In the genomic region with DNA sequence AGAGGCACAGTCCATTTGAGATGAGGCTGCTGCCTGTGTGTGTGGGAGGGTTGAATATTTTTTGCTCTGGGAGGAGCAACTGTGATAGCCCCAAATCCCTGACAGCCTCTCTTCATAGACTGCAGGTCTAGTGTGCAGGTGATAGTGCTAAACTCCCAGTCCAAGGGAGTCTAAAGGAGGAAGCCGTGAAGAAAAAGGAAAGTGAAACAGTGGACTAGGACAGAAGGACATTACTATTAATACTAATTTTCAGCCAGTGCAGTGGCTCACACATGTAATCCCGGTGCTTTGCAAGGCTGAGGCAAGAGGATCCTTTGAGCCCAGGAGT, we compare ENCODE assay signal across 8 cellular contexts.
DNase-seq lines count a peak whose midpoint lies in the region; ATAC-seq, FAIRE-seq and TF ChIP-seq lines count a peak whose summit lies in the region.

No MANE protein-coding gene starts in this region.

- TF ChIP-seq RAD21 in H1 (IDR thresholded peaks at IDR 0.05 in 1 of 2, conservative IDR thresholded peaks at IDR 0.05 in 1 of 2; ENCODE audit: low read depth in 2 of 2, low read length in 2 of 2), result no peak

- no peak overlapping the region for H3K27ac ChIP-seq in H1 (ENCODE audit: low read depth, low read length)

- CTCF ChIA-PET in H1 (lab: Charles Lee; ENCODE audit: partially characterized antibody), result no interaction called here

- no peak overlapping the region for H2BK120ac ChIP-seq in H1 (replicated peaks; ENCODE audit: low read depth, low read length)

- H3K23ac ChIP-seq in H1 (ENCODE audit: insufficient read length), result no peak overlapping the region

- no peaks in the 10 kb centered on the region for H4K20me1 ChIP-seq in H1 (replicated peaks in 1 of 2; ENCODE audit: control insufficient read depth in 1 of 2, insufficient read depth in 2 of 2, low read length in 2 of 2)

- H2BK20ac ChIP-seq in H1 (ENCODE audit: low read length), result 0 out of 2 replicates have a peak overlapping the region, but pooled peaks have one; percentile 13

- H2AFZ ChIP-seq in H1 (ENCODE audit: low read length), result peak overlapping the region; percentile 77

- peaks cover 0 to 4% of the 10 kb centered on the region in 2 experiments; a peak in 1 of 4 replicates for H3K9me3 ChIP-seq in H1 (ENCODE audit: insufficient read depth in 2 of 2, low read depth in 1 of 2, low read length in 1 of 2)

- H3K4me3 ChIP-seq in H1 (ENCODE audit: extremely low read depth in 1 of 4, insufficient read depth in 2 of 4, low read depth in 3 of 4, low read length in 4 of 4) (no peak overlapping the region), skeletal muscle cell (ENCODE audit: low read depth, low read length) (peak overlapping the region; percentile 1)

- no peak overlapping the region for H3K4ac ChIP-seq in H1 (replicated peaks; ENCODE audit: insufficient read length, low read depth, low read length)

- no peak for TF ChIP-seq CTCF in H1 (IDR thresholded peaks at IDR 0.05; ENCODE audit: control extremely low read depth in 1 of 3, insufficient read depth in 1 of 3, low read depth in 1 of 3, low read length in 3 of 3)

- H3K14ac ChIP-seq in H1 (ENCODE audit: insufficient read length), result no peak overlapping the region

- H3K9ac ChIP-seq in H1 (replicated peaks in 1 of 4; ENCODE audit: extremely low read depth in 1 of 4, low read depth in 3 of 4, low read length in 3 of 4), result no peak overlapping the region

- no peak overlapping the region for H3K18ac ChIP-seq in H1 (ENCODE audit: extremely low read depth, low read length)

- peak; percentile 4 for DNase-seq in HPDE6-E6E7 (ENCODE audit: extremely low spot score)
- no peak for DNase-seq in H1 (ENCODE audit: low read depth in 1 of 2, low spot score in 2 of 2)
- no peak for DNase-seq in skeletal muscle cell (ENCODE audit: low read depth)
- DNase-seq in activated T-cell treated with anti-CD3 and anti-CD28 coated beads, Interleukin-2, amount 50 U/mL, for 1 hour, result no peak
- DNase-seq in activated gamma-delta T cell (lab: John Stamatoyannopoulos, UW), result no peak

- no peaks in the 10 kb centered on the region for H3K79me2 ChIP-seq in H1 (ENCODE audit: control insufficient read depth in 1 of 2, insufficient read depth in 2 of 2, low read length in 2 of 2)

- H2BK5ac ChIP-seq in H1 (ENCODE audit: low read depth, low read length), result no peak overlapping the region

- H3K36me3 ChIP-seq in H1 (ENCODE audit: control insufficient read depth in 2 of 4, insufficient read depth in 4 of 4, low read length in 3 of 4), result no peaks in the 10 kb centered on the region

- H4K91ac ChIP-seq in H1 (replicated peaks; ENCODE audit: insufficient read length, low read length), result no peak overlapping the region

- TF ChIP-seq POLR2A in H1 (IDR thresholded peaks at IDR 0.05; ENCODE audit: control extremely low read depth in 1 of 2, low read depth in 2 of 2, low read length in 2 of 2), result no peak

- no peak for FAIRE-seq in H1 (lab: Jason Lieb, UNC)

- no peak overlapping the region for H3K4me2 ChIP-seq in H1 (ENCODE audit: insufficient read depth in 1 of 2, low read depth in 2 of 2, low read length in 2 of 2)

- ATAC-seq in GM19023 (IDR thresholded peaks at IDR 0.05; ENCODE audit: unreplicated experiment), result peak; percentile 58
- ATAC-seq in HG03095 (IDR thresholded peaks at IDR 0.05; ENCODE audit: unreplicated experiment), result no peak
- no peak for ATAC-seq in HG03108 (IDR thresholded peaks at IDR 0.05; ENCODE audit: unreplicated experiment)

- no peak overlapping the region for H4K8ac ChIP-seq in H1 (ENCODE audit: extremely low read depth, insufficient read depth, low read length)

- 92% methylated on average over 2 of the region's 2 CpGs; no CpG with 5 or more reads in 1 of the 2 experiments for WGBS in H1 (ENCODE audit: extremely low coverage in 1 of 2, insufficient coverage in 1 of 2, insufficient read length in 1 of 2, insufficient replicate concordance in 2 of 2, low coverage in 1 of 2, low lambda C conversion rate in 2 of 2, missing lambda C conversion rate in 1 of 2), 2 experiments

- H3K23me2 ChIP-seq in H1 (ENCODE audit: low read depth, low read length), result no peaks in the 10 kb centered on the region

- H2AK5ac ChIP-seq in H1 (ENCODE audit: low read depth, low read length), result no peak overlapping the region

- H3K4me1 ChIP-seq in H1 (replicated peaks in 1 of 4; ENCODE audit: control insufficient read depth in 3 of 4, insufficient read depth in 4 of 4, low read length in 3 of 4), result peaks cover 0 to 4% (median 0%) of the 10 kb centered on the region in 4 experiments; a peak in 2 of 7 replicates

- no peaks in the 10 kb centered on the region for H3K79me1 ChIP-seq in H1 (ENCODE audit: low read depth, low read length)

- H2BK15ac ChIP-seq in H1 (ENCODE audit: low read length), result no peak overlapping the region

- H2BK12ac ChIP-seq in H1 (ENCODE audit: low read depth, low read length), result 0 out of 2 replicates have a peak overlapping the region, but pooled peaks have one; percentile 61

- H4K5ac ChIP-seq in H1 (ENCODE audit: insufficient read length, low read depth, low read length), result no peak overlapping the region

- POLR2A ChIA-PET in H1 (lab: Charles Lee; ENCODE audit: partially characterized antibody), result no interaction called here

- H3K56ac ChIP-seq in H1 (replicated peaks; ENCODE audit: insufficient read length, low read depth, low read length), result no peak overlapping the region

- no peak for TF ChIP-seq EP300 in H1 (IDR thresholded peaks at IDR 0.05; ENCODE audit: borderline replicate concordance in 1 of 2, low read depth in 2 of 2, low read length in 2 of 2)

- H3K27me3 ChIP-seq in H1 (replicated peaks in 1 of 4; ENCODE audit: control insufficient read depth in 3 of 4, extremely low read depth in 1 of 4, insufficient read depth in 3 of 4, low read length in 3 of 4), result no peaks in the 10 kb centered on the region

TF ChIP-seq in H1, 55 proteins besides CTCF, POLR2A, EP300 and RAD21:
- TF ChIP-seq ASH2L (IDR thresholded peaks at IDR 0.05; ENCODE audit: low read length) (no peak), CHD2 (IDR thresholded peaks at IDR 0.05; ENCODE audit: low read length) (no peak), BACH1 (IDR thresholded peaks at IDR 0.05; ENCODE audit: low read length) (no peak), KDM4A (IDR thresholded peaks at IDR 0.05; ENCODE audit: low read depth, low read length, severe bottlenecking) (no peak), BRCA1 (IDR thresholded peaks at IDR 0.05; ENCODE audit: low read depth, low read length) (no peak), TCF12 (IDR thresholded peaks at IDR 0.05; ENCODE audit: low read depth, low read length) (no peak)
- TF ChIP-seq, protein P1, sequence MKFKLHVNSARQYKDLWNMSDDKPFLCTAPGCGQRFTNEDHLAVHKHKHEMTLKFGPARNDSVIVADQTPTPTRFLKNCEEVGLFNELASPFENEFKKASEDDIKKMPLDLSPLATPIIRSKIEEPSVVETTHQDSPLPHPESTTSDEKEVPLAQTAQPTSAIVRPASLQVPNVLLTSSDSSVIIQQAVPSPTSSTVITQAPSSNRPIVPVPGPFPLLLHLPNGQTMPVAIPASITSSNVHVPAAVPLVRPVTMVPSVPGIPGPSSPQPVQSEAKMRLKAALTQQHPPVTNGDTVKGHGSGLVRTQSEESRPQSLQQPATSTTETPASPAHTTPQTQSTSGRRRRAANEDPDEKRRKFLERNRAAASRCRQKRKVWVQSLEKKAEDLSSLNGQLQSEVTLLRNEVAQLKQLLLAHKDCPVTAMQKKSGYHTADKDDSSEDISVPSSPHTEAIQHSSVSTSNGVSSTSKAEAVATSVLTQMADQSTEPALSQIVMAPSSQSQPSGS (IDR thresholded peaks at IDR 0.05; ENCODE audit: low read length), result no peak
TF ChIP-seq in H1: peak in this region for 0.
